In genomic region chr20:40393680-40394079, GRCh38 we compare ENCODE assay signal across 10 cellular contexts.
"Had no signal": no experiment of that assay in that cellular context is flagged by ENCODE, and none has a peak within 500 bp of the region (broad histone marks: within the 10 kb centered on the region; RNA-seq: fewer than 3 reads in every experiment).

No MANE protein-coding gene starts in this region.

- FAIRE-seq: H1, H54 had no signal

- H3K27ac ChIP-seq: GM23248 had no signal

- H3K4me3 ChIP-seq: GM23248, GM23338, HAP-1 had no signal

- H2AFZ ChIP-seq: GM23248 had no signal

- H3K36me3 ChIP-seq: HAP-1 had no signal

- H3K4me1 ChIP-seq: HAP-1 had no signal

- H3K9ac ChIP-seq: GM23248 had no signal

- ATAC-seq: HCT116 had no signal

- H3K27ac Mint-ChIP-seq: GM23338, H9, HFFc6 had no signal

- H3K4me2 ChIP-seq: GM23338 had no signal

- DNase-seq: GM23248, GOT3, H9, HCEC 1CT, HFFc6 had no signal

- H3K9me3 ChIP-seq: HAP-1 had no signal

- H3K4me3 Mint-ChIP-seq: GM23338, H9, HFFc6 had no signal

- H3K9me3 Mint-ChIP-seq: GM23338 had no signal
